Comparison of ENCODE assay signal across 17 cellular contexts in genomic region chr10:104447331-104447730, GRCh38.
A peak's percentile ranks its signal among the peaks of the same experiment; 100 is the strongest.
DNase-seq lines count a peak whose midpoint lies in the region; ATAC-seq and TF ChIP-seq lines count a peak whose summit lies in the region.
"Had no signal": no experiment of that assay in that cellular context is flagged by ENCODE, and none has a peak within 500 bp of the region (broad histone marks: within the 10 kb centered on the region; RNA-seq: fewer than 3 reads in every experiment).

No MANE protein-coding gene starts in this region.

- POLR2A ChIA-PET in PC-3 (lab: Charles Lee; ENCODE audit: unreplicated experiment): no interaction called here

- CTCF ChIA-PET in PC-3 (lab: Charles Lee): no interaction called here
- CTCF ChIA-PET in mammary epithelial cell (lab: Charles Lee; ENCODE audit: low non-redundant PET): no interaction called here

- no peak overlapping the region for H3K14ac ChIP-seq in neuronal stem cell (ENCODE audit: low read length)

- H2BK5ac ChIP-seq in neuronal stem cell (ENCODE audit: low read length): no peak overlapping the region

- no peak overlapping the region for H4K8ac ChIP-seq in neuronal stem cell (ENCODE audit: low read depth, low read length)

- no peak overlapping the region for H2AK5ac ChIP-seq in neuronal stem cell (ENCODE audit: low read depth, low read length)

- no peak for TF ChIP-seq CTCF in PC-3 (conservative IDR thresholded peaks at IDR 0.05; ENCODE audit: low read depth, low read length)
- TF ChIP-seq CTCF in mammary epithelial cell (conservative IDR thresholded peaks at IDR 0.05 in 1 of 2, IDR thresholded peaks at IDR 0.05 in 1 of 2; ENCODE audit: extremely low read depth in 1 of 2, insufficient read depth in 1 of 2, low read depth in 1 of 2, low read length in 2 of 2): no peak

- H3K27me3 ChIP-seq in PC-3 (ENCODE audit: low read length) (peaks cover 24% of the 10 kb centered on the region; the same call in 1 of the 2 replicates), mammary epithelial cell (ENCODE audit: insufficient read depth, low read length) (no peaks in the 10 kb centered on the region), neuronal stem cell (ENCODE audit: control insufficient read depth in 3 of 3, insufficient read depth in 3 of 3, low read depth in 1 of 3, low read length in 3 of 3) (no peaks in the 10 kb centered on the region)

- H3K18ac ChIP-seq in neuronal stem cell (ENCODE audit: low read length): no peak overlapping the region

- DNase-seq in ELR (ENCODE audit: low read depth) (peak; percentile 13), PC-3 (peak; percentile 8), mammary epithelial cell (peak; percentile 23), renal cortical epithelial cell (ENCODE audit: low read depth) (peak; percentile 21), neuronal stem cell (ENCODE audit: low spot score) (no peak), GM19240 (ENCODE audit: insufficient read length, low spot score) (no peak), mucosa of gallbladder (ENCODE audit: low spot score) (no peak)
- DNase-seq: H7, NCI-H1436, NCI-H2029, NCI-H2171, NCI-H446 treated with DMSO at 0.1 percent for 48 hours, NCI-H748 treated with DMSO at 0.1 percent for 48 hours, Right ventricle myocardium superior had no signal

- H3K4me1 ChIP-seq in PC-3 (ENCODE audit: insufficient read depth, low read length): no peaks in the 10 kb centered on the region
- peaks cover 67% of the 10 kb centered on the region for H3K4me1 ChIP-seq in mammary epithelial cell (ENCODE audit: insufficient read depth, low read length)
- H3K4me1 ChIP-seq in neuronal stem cell (ENCODE audit: control insufficient read depth in 2 of 2, insufficient read depth in 1 of 2, low read depth in 1 of 2, low read length in 2 of 2): peaks cover 0 to 6% of the 10 kb centered on the region in 2 donors

- WGBS in mammary epithelial cell (ENCODE audit: low coverage, missing lambda C conversion rate): 13% methylated on average over 1 of the region's 1 CpG
- no CpG with 5 or more reads among the region's 1 CpG for WGBS in neuronal stem cell (ENCODE audit: extremely low coverage in 2 of 2, insufficient read length in 2 of 2, insufficient replicate concordance in 1 of 2), 2 donors

- H3K79me2 ChIP-seq in PC-3 (ENCODE audit: low read length): no peaks in the 10 kb centered on the region
- H3K79me2 ChIP-seq in mammary epithelial cell (ENCODE audit: insufficient read depth, low read length): no peaks in the 10 kb centered on the region

- in situ Hi-C loops in mammary epithelial cell (cut with MboI; ENCODE audit: low sequenced_read_pairs in 2 of 2): no loop called here

- H3K4me2 ChIP-seq in PC-3 (ENCODE audit: low read length) (no peak overlapping the region), mammary epithelial cell (ENCODE audit: insufficient read depth, low read depth, low read length) (no peak overlapping the region), neuronal stem cell (ENCODE audit: insufficient read depth, low read length, poor library complexity, severe bottlenecking) (no peak overlapping the region)

- H2AFZ ChIP-seq in PC-3 (ENCODE audit: low read length) (no peak overlapping the region), mammary epithelial cell (ENCODE audit: low read depth, low read length) (peak overlapping the region; percentile 33), neuronal stem cell (ENCODE audit: low read length) (no peak overlapping the region)

- BruUV-seq in PC-3 (replicated peaks; lab: Mats Ljungman, UMichigan) (no TSS peak), mammary epithelial cell (replicated peaks; lab: Mats Ljungman, UMichigan) (no TSS peak)

- H3K4ac ChIP-seq in neuronal stem cell (ENCODE audit: low read length): no peak overlapping the region

- ATAC-seq in PC-3: no peak
- no peak for ATAC-seq in GM19467 (IDR thresholded peaks at IDR 0.05; ENCODE audit: unreplicated experiment)

- H2BK120ac ChIP-seq in neuronal stem cell (ENCODE audit: low read depth, low read length): no peak overlapping the region

- no peak overlapping the region for H3K4me3 ChIP-seq in PC-3 (ENCODE audit: low read length)
- H3K4me3 ChIP-seq in mammary epithelial cell (replicated peaks in 1 of 3; ENCODE audit: insufficient read depth in 1 of 3, low read depth in 2 of 3, low read length in 3 of 3): no peak overlapping the region
- H3K4me3 ChIP-seq in neuronal stem cell (ENCODE audit: low read length in 2 of 2): no peak overlapping the region
- H3K4me3 ChIP-seq: SK-N-MC had no signal

- no peak overlapping the region for H3K23ac ChIP-seq in neuronal stem cell (ENCODE audit: low read depth, low read length, poor library complexity)

- H3K36me3 ChIP-seq in PC-3 (ENCODE audit: low read depth, low read length): no peaks in the 10 kb centered on the region
- no peaks in the 10 kb centered on the region for H3K36me3 ChIP-seq in mammary epithelial cell (ENCODE audit: insufficient read depth, low read length)
- no peaks in the 10 kb centered on the region for H3K36me3 ChIP-seq in neuronal stem cell (replicated peaks in 1 of 2; ENCODE audit: control insufficient read depth in 2 of 2, insufficient read depth in 2 of 2, low read length in 2 of 2)

- no peak overlapping the region for H3K27ac ChIP-seq in PC-3 (ENCODE audit: low read length)
- H3K27ac ChIP-seq in mammary epithelial cell (ENCODE audit: insufficient read depth, low read depth, low read length): peak overlapping the region; percentile 21
- H3K27ac ChIP-seq in neuronal stem cell (replicated peaks; ENCODE audit: low read length): no peak overlapping the region
- H3K27ac ChIP-seq: C4-2B, SK-N-MC had no signal

- no peaks in the 10 kb centered on the region for H3F3A ChIP-seq in PC-3 (ENCODE audit: low read length, unreplicated experiment)

- intact Hi-C loops in PC-3 (cut with micrococcal nuclease): no loop called here
- intact Hi-C loops in mammary epithelial cell (cut with micrococcal nuclease): no loop called here

- no peaks in the 10 kb centered on the region for H4K20me1 ChIP-seq in PC-3 (ENCODE audit: low read length)
- no peaks in the 10 kb centered on the region for H4K20me1 ChIP-seq in mammary epithelial cell (ENCODE audit: insufficient read depth, low read length)

- no peak overlapping the region for H4K91ac ChIP-seq in neuronal stem cell (ENCODE audit: low read depth, low read length, poor library complexity)

- dilution Hi-C loops in mammary epithelial cell (cut with HindIII; ENCODE audit: low sequenced_read_pairs): no loop called here

- H2BK15ac ChIP-seq in neuronal stem cell (ENCODE audit: low read length): no peak overlapping the region

- no peaks in the 10 kb centered on the region for H3K9me3 ChIP-seq in PC-3 (ENCODE audit: low read length)
- no peaks in the 10 kb centered on the region for H3K9me3 ChIP-seq in mammary epithelial cell (replicated peaks; ENCODE audit: insufficient read depth, low read length)
- no peaks in the 10 kb centered on the region for H3K9me3 ChIP-seq in neuronal stem cell (replicated peaks in 1 of 2; ENCODE audit: control insufficient read depth in 2 of 2, insufficient read depth in 1 of 2, low read depth in 1 of 2, low read length in 2 of 2)

- H2BK12ac ChIP-seq in neuronal stem cell (ENCODE audit: low read length): no peak overlapping the region

- no peaks in the 10 kb centered on the region for H3K9me2 ChIP-seq in PC-3 (replicated peaks; ENCODE audit: low read length)

- H3K79me1 ChIP-seq in neuronal stem cell (ENCODE audit: low read depth, low read length): no peaks in the 10 kb centered on the region

- H3K9ac ChIP-seq in PC-3 (ENCODE audit: low read length) (no peak overlapping the region), mammary epithelial cell (ENCODE audit: insufficient read depth, low read length) (no peak overlapping the region), neuronal stem cell (ENCODE audit: low read depth, low read length, poor library complexity) (no peak overlapping the region)

Comparison
In these comparisons a context has a peak if more than half of its experiments do, and no peak if none do; other contexts are left out.
1. DNase-seq: peak in ELR (single experiment), PC-3 (single experiment), mammary epithelial cell (single experiment) and renal cortical epithelial cell (single experiment); none in neuronal stem cell (single experiment), GM19240 (single experiment) and mucosa of gallbladder (single experiment).